15 cellular contexts compared by ENCODE assay signal in the genomic region with DNA sequence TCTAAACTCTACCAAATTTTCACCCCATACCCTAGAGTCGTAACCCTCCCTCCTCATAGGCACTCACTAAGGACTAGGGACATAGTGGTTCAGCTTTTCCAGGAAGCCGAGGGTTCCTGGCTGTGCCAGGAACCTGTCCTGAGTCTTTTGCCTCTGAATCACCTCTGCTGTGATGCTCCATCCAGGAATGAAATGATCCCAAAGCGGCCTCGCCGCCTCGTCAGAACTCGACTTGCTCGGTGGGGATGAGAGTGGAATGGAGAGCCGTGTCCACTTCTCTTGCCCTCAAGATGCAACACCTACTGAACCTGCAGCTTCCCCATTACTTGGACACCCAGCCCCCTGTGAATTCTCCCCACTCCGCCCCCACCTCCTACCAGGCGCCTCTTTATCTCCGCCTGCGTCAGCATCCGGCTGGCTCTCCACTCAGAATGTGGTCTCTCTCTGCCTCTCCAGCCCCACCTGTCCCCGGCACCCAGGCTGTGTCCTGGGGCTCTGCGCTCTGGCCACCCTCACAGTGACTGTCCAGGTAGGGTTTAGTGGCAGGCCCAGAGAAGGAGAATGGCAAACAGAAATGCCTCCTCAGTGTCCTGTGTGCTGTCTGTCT.
DNase-seq lines count a peak whose midpoint lies in the region; ATAC-seq and TF ChIP-seq lines count a peak whose summit lies in the region.
"Had no signal": no experiment of that assay in that cellular context is flagged by ENCODE, and none has a peak within 500 bp of the region (broad histone marks: within the 10 kb centered on the region; RNA-seq: fewer than 3 reads in every experiment).

No MANE protein-coding gene starts in this region.

- TF ChIP-seq CTCF in neural crest cell (conservative IDR thresholded peaks at IDR 0.05) (no peak), progenitor cell of endocrine pancreas (IDR thresholded peaks at IDR 0.05; ENCODE audit: unreplicated experiment) (no peak)

- no peak for ATAC-seq in stimulated activated naive B cell treated with anti-CD40 and anti-IgM and Interleukin-4, amounts not matched to agents 10 μg/mL and 1 μg/mL and 100 μg/mL, for 72 hours (replicated peaks)
- ATAC-seq in effector memory CD8-positive, alpha-beta T cell (replicated peaks): no peak
- ATAC-seq: A549, GM23338 had no signal

- intact Hi-C loops in activated CD4-positive, alpha-beta T cell treated with anti-CD3 and anti-CD28 coated beads, Interleukin-2, amount 10 ng/mL, durations not matched to agents 24 days and 14 days (cut with micrococcal nuclease): no loop called here

- no peaks in the 10 kb centered on the region for H3K9me3 Mint-ChIP-seq in activated CD4-positive, alpha-beta T cell treated with anti-CD3 and anti-CD28 coated beads, Interleukin-2, amount 10 ng/mL, durations not matched to agents 24 days and 14 days
- H3K9me3 Mint-ChIP-seq in neural crest cell: peaks cover 3% of the 10 kb centered on the region
- no peaks in the 10 kb centered on the region for H3K9me3 Mint-ChIP-seq in stimulated activated naive B cell treated with anti-CD40 and anti-IgM and Interleukin-4, amounts not matched to agents 10 μg/mL and 1 μg/mL and 100 μg/mL, for 72 hours
- H3K9me3 Mint-ChIP-seq in progenitor cell of endocrine pancreas (ENCODE audit: low read depth): peaks cover 4% of the 10 kb centered on the region
- no peaks in the 10 kb centered on the region for H3K9me3 Mint-ChIP-seq in effector memory CD8-positive, alpha-beta T cell
- H3K9me3 Mint-ChIP-seq: CD4-positive, alpha-beta memory T cell had no signal

- H3K36me3 Mint-ChIP-seq in activated CD4-positive, alpha-beta T cell treated with anti-CD3 and anti-CD28 coated beads, Interleukin-2, amount 10 ng/mL, durations not matched to agents 24 days and 14 days (ENCODE audit: low read depth): no peaks in the 10 kb centered on the region
- no peaks in the 10 kb centered on the region for H3K36me3 Mint-ChIP-seq in neural crest cell (ENCODE audit: low read depth)
- no peaks in the 10 kb centered on the region for H3K36me3 Mint-ChIP-seq in stimulated activated naive B cell treated with anti-CD40 and anti-IgM and Interleukin-4, amounts not matched to agents 10 μg/mL and 1 μg/mL and 100 μg/mL, for 72 hours
- no peaks in the 10 kb centered on the region for H3K36me3 Mint-ChIP-seq in progenitor cell of endocrine pancreas (ENCODE audit: insufficient read depth)
- no peaks in the 10 kb centered on the region for H3K36me3 Mint-ChIP-seq in effector memory CD8-positive, alpha-beta T cell (ENCODE audit: insufficient read depth)
- H3K36me3 Mint-ChIP-seq: CD4-positive, alpha-beta memory T cell had no signal

- peaks cover 5% of the 10 kb centered on the region for H3K4me1 Mint-ChIP-seq in activated CD4-positive, alpha-beta T cell treated with anti-CD3 and anti-CD28 coated beads, Interleukin-2, amount 10 ng/mL, durations not matched to agents 24 days and 14 days
- peaks cover 14% of the 10 kb centered on the region for H3K4me1 Mint-ChIP-seq in neural crest cell
- peaks cover 0 to 3% of the 10 kb centered on the region in 2 donors for H3K4me1 Mint-ChIP-seq in stimulated activated naive B cell treated with anti-CD40 and anti-IgM and Interleukin-4, amounts not matched to agents 10 μg/mL and 1 μg/mL and 100 μg/mL, for 72 hours
- H3K4me1 Mint-ChIP-seq in progenitor cell of endocrine pancreas (ENCODE audit: low read depth): peaks cover 6% of the 10 kb centered on the region
- no peaks in the 10 kb centered on the region for H3K4me1 Mint-ChIP-seq in effector memory CD8-positive, alpha-beta T cell (ENCODE audit: low read depth in 2 of 2)
- H3K4me1 Mint-ChIP-seq: CD4-positive, alpha-beta memory T cell; GM23338 had no signal

- no peak overlapping the region for H3K27ac Mint-ChIP-seq in activated CD4-positive, alpha-beta T cell treated with anti-CD3 and anti-CD28 coated beads, Interleukin-2, amount 10 ng/mL, durations not matched to agents 24 days and 14 days
- H3K27ac Mint-ChIP-seq in neural crest cell (ENCODE audit: unreplicated experiment): peak overlapping the region; percentile 39
- peak overlapping the region; percentile 37 for H3K27ac Mint-ChIP-seq in stimulated activated naive B cell treated with anti-CD40 and anti-IgM and Interleukin-4, amounts not matched to agents 10 μg/mL and 1 μg/mL and 100 μg/mL, for 72 hours
- H3K27ac Mint-ChIP-seq in progenitor cell of endocrine pancreas: no peak overlapping the region
- H3K27ac Mint-ChIP-seq in effector memory CD8-positive, alpha-beta T cell: no peak overlapping the region
- H3K27ac Mint-ChIP-seq: CD4-positive, alpha-beta memory T cell; GM23338 had no signal

- no peak overlapping the region for H3K4me3 Mint-ChIP-seq in activated CD4-positive, alpha-beta T cell treated with anti-CD3 and anti-CD28 coated beads, Interleukin-2, amount 10 ng/mL, durations not matched to agents 24 days and 14 days
- H3K4me3 Mint-ChIP-seq in neural crest cell: no peak overlapping the region
- no peak overlapping the region for H3K4me3 Mint-ChIP-seq in stimulated activated naive B cell treated with anti-CD40 and anti-IgM and Interleukin-4, amounts not matched to agents 10 μg/mL and 1 μg/mL and 100 μg/mL, for 72 hours
- no peak overlapping the region for H3K4me3 Mint-ChIP-seq in progenitor cell of endocrine pancreas (ENCODE audit: low read depth)
- no peak overlapping the region for H3K4me3 Mint-ChIP-seq in effector memory CD8-positive, alpha-beta T cell
- H3K4me3 Mint-ChIP-seq: CD4-positive, alpha-beta memory T cell; GM23338 had no signal

- no peaks in the 10 kb centered on the region for H3K27me3 Mint-ChIP-seq in activated CD4-positive, alpha-beta T cell treated with anti-CD3 and anti-CD28 coated beads, Interleukin-2, amount 10 ng/mL, durations not matched to agents 24 days and 14 days
- H3K27me3 Mint-ChIP-seq in neural crest cell (ENCODE audit: low read depth) (no peaks in the 10 kb centered on the region), progenitor cell of endocrine pancreas (peaks cover 13% of the 10 kb centered on the region)
- H3K27me3 Mint-ChIP-seq in stimulated activated naive B cell treated with anti-CD40 and anti-IgM and Interleukin-4, amounts not matched to agents 10 μg/mL and 1 μg/mL and 100 μg/mL, for 72 hours: no peaks in the 10 kb centered on the region
- H3K27me3 Mint-ChIP-seq in effector memory CD8-positive, alpha-beta T cell: peaks cover 23 to 40% of the 10 kb centered on the region in 2 donors

- peak; percentile 37 for DNase-seq in activated CD4-positive, alpha-beta T cell treated with anti-CD3 and anti-CD28 coated beads, Interleukin-2, amount 10 ng/mL, durations not matched to agents 24 days and 14 days
- DNase-seq in activated CD4-positive, alpha-beta T cell treated with anti-CD3 and anti-CD28 coated beads, Interleukin-2, amount 50 U/mL, for 48 hours: no peak
- no peak for DNase-seq in neural crest cell (ENCODE audit: low read depth, low spot score)
- no peak for DNase-seq in stimulated activated naive B cell treated with anti-CD40 and anti-IgM and Interleukin-4, amounts not matched to agents 10 μg/mL and 1 μg/mL and 100 μg/mL, for 72 hours
- DNase-seq in progenitor cell of endocrine pancreas (ENCODE audit: low spot score, unreplicated experiment): no peak
- DNase-seq in effector memory CD8-positive, alpha-beta T cell: no peak
- DNase-seq in amniotic stem cell (lab: John Stamatoyannopoulos, UW): no peak
- DNase-seq: AML-193; CD4-positive, alpha-beta memory T cell; DMS153; DMS79; GDM1; HCEC 1CT had no signal

Comparison
In these comparisons a context has a peak if more than half of its experiments do, and no peak if none do; other contexts are left out.
1. H3K27ac Mint-ChIP-seq: peak in neural crest cell (single experiment) and stimulated activated naive B cell treated with anti-CD40 and anti-IgM and Interleukin-4, amounts not matched to agents 10 μg/mL and 1 μg/mL and 100 μg/mL, for 72 hours (single experiment); none in activated CD4-positive, alpha-beta T cell treated with anti-CD3 and anti-CD28 coated beads, Interleukin-2, amount 10 ng/mL, durations not matched to agents 24 days and 14 days (single experiment), progenitor cell of endocrine pancreas (single experiment) and effector memory CD8-positive, alpha-beta T cell (0 of 2).